15 cellular contexts compared by ENCODE assay signal in the genomic region with DNA sequence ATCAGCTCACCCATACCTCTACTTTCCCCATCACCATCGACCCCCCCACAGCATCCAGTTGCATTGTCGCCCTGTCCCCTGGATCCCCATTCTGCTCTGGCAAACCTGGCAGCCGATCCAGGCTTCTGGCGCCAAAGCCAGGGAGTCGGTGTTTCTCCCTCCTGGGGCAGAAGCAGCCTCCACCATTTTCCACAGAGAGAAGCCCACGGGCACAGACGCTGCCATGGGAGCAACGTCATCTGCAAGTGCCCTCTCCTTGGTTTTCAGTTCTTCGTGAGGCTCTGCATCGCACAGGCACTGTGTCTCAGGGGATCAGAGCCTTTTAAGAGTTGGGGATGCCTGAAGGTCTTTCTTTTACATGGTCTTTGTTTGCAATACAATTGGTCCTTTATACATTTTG. TPM values are rescaled to one million over a fixed set of nuclear protein-coding genes. Genes with fewer than 3 reads are reported as not detected.
DNase-seq lines count a peak whose midpoint lies in the region; ATAC-seq and TF ChIP-seq lines count a peak whose summit lies in the region.
"Had no signal": no experiment of that assay in that cellular context is flagged by ENCODE, and none has a peak within 500 bp of the region (broad histone marks: within the 10 kb centered on the region; RNA-seq: fewer than 3 reads in every experiment).

No MANE protein-coding gene starts in this region.

- H3K4me1 ChIP-seq in mucosa of descending colon (ENCODE audit: low read depth): no peaks in the 10 kb centered on the region

- H3K4me3 Mint-ChIP-seq in progenitor cell of endocrine pancreas (ENCODE audit: low read depth): peak overlapping the region; percentile 67

- in situ Hi-C loops in brain microvascular endothelial cell (cut with HindIII; ENCODE audit: low pct_ligation_motif_present, low sequenced_read_pairs): loop anchor here (10.0 kb wide), 1 partner anchor 83 kb away; the partner anchor contains the start of gene UBE2L6

- H3K27ac ChIP-seq in brain microvascular endothelial cell: no peak overlapping the region

- H3K36me3 ChIP-seq in H7 (replicated peaks; ENCODE audit: control insufficient read depth, insufficient read depth, low read length) (peaks cover 8% of the 10 kb centered on the region), brain microvascular endothelial cell (replicated peaks) (no peaks in the 10 kb centered on the region), mucosa of descending colon (ENCODE audit: low read depth) (no peaks in the 10 kb centered on the region)

- ATAC-seq in mucosa of descending colon (no peak), omental fat pad (ENCODE audit: low FRiP score) (no peak)

- TF ChIP-seq POLR2A in erythroblast (IDR thresholded peaks at IDR 0.05; ENCODE audit: low read length): no peak

- H3K4me1 Mint-ChIP-seq in progenitor cell of endocrine pancreas (ENCODE audit: low read depth): peaks cover 71% of the 10 kb centered on the region

- H3K9me3 ChIP-seq in mucosa of descending colon: no peaks in the 10 kb centered on the region

- H3K9me3 Mint-ChIP-seq in progenitor cell of endocrine pancreas (ENCODE audit: low read depth): no peaks in the 10 kb centered on the region
- H3K9me3 Mint-ChIP-seq: stimulated activated naive CD8-positive, alpha-beta T cell treated with anti-CD3 and anti-CD28 coated beads, Interleukin-15, Interleukin-2, amounts not matched to agents 100 ng/mL and 50 ng/mL, for 24 hours had no signal

- peak overlapping the region; percentile 78 for H3K27ac Mint-ChIP-seq in progenitor cell of endocrine pancreas
- H3K27ac Mint-ChIP-seq: stimulated activated naive CD8-positive, alpha-beta T cell treated with anti-CD3 and anti-CD28 coated beads, Interleukin-15, Interleukin-2, amounts not matched to agents 100 ng/mL and 50 ng/mL, for 24 hours had no signal

- H3K27me3 ChIP-seq in H7 (ENCODE audit: control insufficient read depth, insufficient read depth, low read length): peaks cover 4% of the 10 kb centered on the region; the same call in 1 of the 2 replicates
- peaks cover 20% of the 10 kb centered on the region for H3K27me3 ChIP-seq in brain microvascular endothelial cell (replicated peaks)

- H3K4me3 ChIP-seq in H7 (ENCODE audit: insufficient read depth, low read depth, low read length) (peak overlapping the region; percentile 19; the same call in 1 of the 2 replicates), brain microvascular endothelial cell (ENCODE audit: low read depth, low read length) (no peak overlapping the region), mucosa of descending colon (no peak overlapping the region)

- TF ChIP-seq CTCF in progenitor cell of endocrine pancreas (IDR thresholded peaks at IDR 0.05; ENCODE audit: unreplicated experiment): no peak
- TF ChIP-seq CTCF in brain microvascular endothelial cell (IDR thresholded peaks at IDR 0.05; ENCODE audit: low read depth, low read length, missing control alignments): no peak
- no peak for TF ChIP-seq CTCF in mucosa of descending colon (IDR thresholded peaks at IDR 0.05)
- no peak for TF ChIP-seq CTCF in omental fat pad (IDR thresholded peaks at IDR 0.05)

- DNase-seq in H7: peak; percentile 66
- peak; percentile 42 to 66 for DNase-seq in erythroblast (lab: John Stamatoyannopoulos, UW)
- no peak for DNase-seq in progenitor cell of endocrine pancreas (ENCODE audit: low spot score, unreplicated experiment)
- DNase-seq in activated T-cell treated with anti-CD3 and anti-CD28 coated beads, Interleukin-2, amount 50 U/mL, for 1 hour: no peak
- DNase-seq in brain microvascular endothelial cell: no peak
- DNase-seq in mucosa of descending colon: no peak
- no peak for DNase-seq in omental fat pad (ENCODE audit: low spot score)
- DNase-seq: activated CD4-positive, alpha-beta T cell treated with anti-CD3 and anti-CD28 coated beads, Interleukin-2, amount 50 U/mL, for 4 hours; activated gamma-delta T cell; cerebellar nuclear complex; stimulated activated CD4-positive, alpha-beta T cell treated with anti-CD3 and anti-CD28 coated beads, Interleukin-2, amount 100 ng/mL, for 24 hours; T-helper 1 cell had no signal

- intact Hi-C loops in mucosa of descending colon (cut with DNase I, micrococcal nuclease): loop anchor here in 1 of 2 donors (10.0 kb wide), 1 partner anchor 303 kb away; no protein-coding TSS in a partner anchor

- peaks cover 8% of the 10 kb centered on the region for H3K36me3 Mint-ChIP-seq in progenitor cell of endocrine pancreas (ENCODE audit: insufficient read depth)

- H3K27me3 Mint-ChIP-seq in progenitor cell of endocrine pancreas: no peaks in the 10 kb centered on the region

TF ChIP-seq in PFSK-1, 5 proteins besides CTCF, POLR2A, EP300 and RAD21:
- TF ChIP-seq, protein P1, sequence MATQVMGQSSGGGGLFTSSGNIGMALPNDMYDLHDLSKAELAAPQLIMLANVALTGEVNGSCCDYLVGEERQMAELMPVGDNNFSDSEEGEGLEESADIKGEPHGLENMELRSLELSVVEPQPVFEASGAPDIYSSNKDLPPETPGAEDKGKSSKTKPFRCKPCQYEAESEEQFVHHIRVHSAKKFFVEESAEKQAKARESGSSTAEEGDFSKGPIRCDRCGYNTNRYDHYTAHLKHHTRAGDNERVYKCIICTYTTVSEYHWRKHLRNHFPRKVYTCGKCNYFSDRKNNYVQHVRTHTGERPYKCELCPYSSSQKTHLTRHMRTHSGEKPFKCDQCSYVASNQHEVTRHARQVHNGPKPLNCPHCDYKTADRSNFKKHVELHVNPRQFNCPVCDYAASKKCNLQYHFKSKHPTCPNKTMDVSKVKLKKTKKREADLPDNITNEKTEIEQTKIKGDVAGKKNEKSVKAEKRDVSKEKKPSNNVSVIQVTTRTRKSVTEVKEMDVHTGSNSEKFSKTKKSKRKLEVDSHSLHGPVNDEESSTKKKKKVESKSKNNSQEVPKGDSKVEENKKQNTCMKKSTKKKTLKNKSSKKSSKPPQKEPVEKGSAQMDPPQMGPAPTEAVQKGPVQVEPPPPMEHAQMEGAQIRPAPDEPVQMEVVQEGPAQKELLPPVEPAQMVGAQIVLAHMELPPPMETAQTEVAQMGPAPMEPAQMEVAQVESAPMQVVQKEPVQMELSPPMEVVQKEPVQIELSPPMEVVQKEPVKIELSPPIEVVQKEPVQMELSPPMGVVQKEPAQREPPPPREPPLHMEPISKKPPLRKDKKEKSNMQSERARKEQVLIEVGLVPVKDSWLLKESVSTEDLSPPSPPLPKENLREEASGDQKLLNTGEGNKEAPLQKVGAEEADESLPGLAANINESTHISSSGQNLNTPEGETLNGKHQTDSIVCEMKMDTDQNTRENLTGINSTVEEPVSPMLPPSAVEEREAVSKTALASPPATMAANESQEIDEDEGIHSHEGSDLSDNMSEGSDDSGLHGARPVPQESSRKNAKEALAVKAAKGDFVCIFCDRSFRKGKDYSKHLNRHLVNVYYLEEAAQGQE (IDR thresholded peaks at IDR 0.05; ENCODE audit: insufficient read depth in 1 of 2, low read depth in 2 of 2, low read length in 2 of 2): no peak
- TF ChIP-seq FOXP2 (optimal IDR thresholded peaks at IDR 0.05; ENCODE audit: borderline replicate concordance, extremely low read depth, extremely low read length, insufficient read depth) (no peak), POLR2AphosphoS5 (IDR thresholded peaks at IDR 0.05; ENCODE audit: low read depth, low read length) (peak; percentile 22; the same call in 1 of the 2 replicates), SIN3A (IDR thresholded peaks at IDR 0.05; ENCODE audit: borderline replicate concordance, insufficient read depth, low read length) (no peak), TAF1 (IDR thresholded peaks at IDR 0.05; ENCODE audit: borderline replicate concordance, insufficient read depth, low read length) (peak; percentile 32; the same call in 1 of the 2 replicates)
TF ChIP-seq in PFSK-1: peak in this region for 2.

RNA-seq across cellular contexts. Expression of gene YPEL4, which starts 2.3 kb away (rescaled TPM):
- not detected in 2 replicates for total RNA-seq in H7 (2014; rRNA removed; shearing (Covaris generic))
- 0.98 TPM for polyA plus RNA-seq in PFSK-1 (2012; ENCODE audit: insufficient read length, low read depth)
- total RNA-seq in progenitor cell of endocrine pancreas: 0.22 TPM in 2 replicates
- 1 to 10 TPM in 1 of 3 donors, under 1 TPM in 2; 0.39 to 2.4 (median 0.58) TPM for total RNA-seq in mucosa of descending colon
- total RNA-seq in omental fat pad: 1 to 10 TPM in 3 of 4 donors, under 1 TPM in 1; 0.63 to 1.8 (median 1.5) TPM

RNA-seq across cellular contexts. Expression of gene CLP1, which starts 10.2 kb away (rescaled TPM):
- 26.4 and 33.4 TPM in 2 replicates for total RNA-seq in H7 (2014; rRNA removed; shearing (Covaris generic))
- 17.7 TPM for polyA plus RNA-seq in PFSK-1 (2012; ENCODE audit: insufficient read length, low read depth)
- total RNA-seq in progenitor cell of endocrine pancreas (22.0 and 22.2 TPM in 2 replicates), mucosa of descending colon (10 to 100 TPM; 10.0 to 13.1 (median 10.9) TPM), omental fat pad (10 to 100 TPM; 12.3 to 26.1 (median 15.7) TPM)

RNA-seq across cellular contexts. Expression of gene ZDHHC5, which starts 20.5 kb away (rescaled TPM):
- total RNA-seq in H7 (2014; rRNA removed; shearing (Covaris generic)): 26.7 and 28.6 TPM in 2 replicates
- 88.0 TPM for polyA plus RNA-seq in PFSK-1 (2012; ENCODE audit: insufficient read length, low read depth)
- 56.7 and 60.1 TPM in 2 replicates for total RNA-seq in progenitor cell of endocrine pancreas
- total RNA-seq in mucosa of descending colon: 10 to 100 TPM; 75.5 to 83.0 (median 81.6) TPM
- total RNA-seq in omental fat pad: 10 to 100 TPM; 44.1 to 61.5 (median 50.7) TPM

RNA-seq across cellular contexts. Expression of gene SERPING1, which starts 49.9 kb away (rescaled TPM):
- total RNA-seq in H7 (2014; rRNA removed; shearing (Covaris generic)): 30.3 and 34.6 TPM in 2 replicates
- 3.4 TPM for polyA plus RNA-seq in PFSK-1 (2012; ENCODE audit: insufficient read length, low read depth)
- total RNA-seq in progenitor cell of endocrine pancreas (190 and 196 TPM in 2 replicates), mucosa of descending colon (100 to 1,000 TPM in 2 of 3 donors, 10 to 100 TPM in 1; 31.0 to 224 (median 112) TPM), omental fat pad (1,000 to 10,000 TPM in 1 of 4 donors, 100 to 1,000 TPM in 3; 500 to 1,674 (median 892) TPM)
- total RNA-seq: HT1080 had no signal

Comparison
In these comparisons a context has a peak if more than half of its experiments do, and no peak if none do; other contexts are left out.
1. DNase-seq: peak in H7 (single experiment) and erythroblast (2 of 2); none in progenitor cell of endocrine pancreas (single experiment), activated T-cell treated with anti-CD3 and anti-CD28 coated beads, Interleukin-2, amount 50 U/mL, for 1 hour (single experiment), brain microvascular endothelial cell (single experiment), mucosa of descending colon (0 of 3) and omental fat pad (single experiment).